ENCODE assay signal across 20 cellular contexts in genomic region chr6:139713911-139714527, GRCh38.
DNase-seq lines count a peak whose midpoint lies in the region; ATAC-seq, FAIRE-seq and TF ChIP-seq lines count a peak whose summit lies in the region.
"Had no signal": no experiment of that assay in that cellular context is flagged by ENCODE, and none has a peak within 500 bp of the region (broad histone marks: within the 10 kb centered on the region; RNA-seq: fewer than 3 reads in every experiment).

No MANE protein-coding gene starts in this region.

- H3K9me3 ChIP-seq in A549 (no peaks in the 10 kb centered on the region), keratinocyte (ENCODE audit: control insufficient read depth, low read depth, low read length) (no peaks in the 10 kb centered on the region)

- no peak overlapping the region for H3K4me3 ChIP-seq in A549
- no peak overlapping the region for H3K4me3 ChIP-seq in keratinocyte (ENCODE audit: control insufficient read depth in 2 of 3, extremely low read depth in 1 of 3, insufficient read depth in 2 of 3, low read depth in 1 of 3, low read length in 3 of 3)
- no peak overlapping the region for H3K4me3 ChIP-seq in coronary artery

- TF ChIP-seq CTCF in A549 (IDR thresholded peaks at IDR 0.05) (no peak), HFFc6 (IDR thresholded peaks at IDR 0.05) (no peak), keratinocyte (optimal IDR thresholded peaks at IDR 0.05 in 1 of 3, IDR thresholded peaks at IDR 0.05 in 1 of 3, conservative IDR thresholded peaks at IDR 0.05 in 1 of 3; ENCODE audit: extremely low read depth in 1 of 3, insufficient read depth in 2 of 3, low read length in 3 of 3) (no peak), coronary artery (IDR thresholded peaks at IDR 0.05) (no peak)

- H3K79me2 ChIP-seq in keratinocyte (ENCODE audit: control insufficient read depth, insufficient read depth, low read length): no peaks in the 10 kb centered on the region

- CTCF ChIA-PET in A549 (lab: Yijun Ruan, JAX): no interaction called here

- no peak overlapping the region for H3K27ac ChIP-seq in A549
- no peak overlapping the region for H3K27ac ChIP-seq in keratinocyte (ENCODE audit: control insufficient read depth, insufficient read depth, low read length)
- H3K27ac ChIP-seq in coronary artery: no peak overlapping the region

- H3K27me3 Mint-ChIP-seq in HFFc6 (ENCODE audit: insufficient read depth): no peaks in the 10 kb centered on the region
- H3K27me3 Mint-ChIP-seq: effector memory CD8-positive, alpha-beta T cell; type B pancreatic cell had no signal

- H3K27ac Mint-ChIP-seq in HFFc6: peak overlapping the region; percentile 6; the same call in 1 of the 2 replicates
- H3K27ac Mint-ChIP-seq: activated T-helper 2 cell treated with anti-CD3 and anti-CD28 coated beads, Interferon-gamma antibody, Interleukin-2, Interleukin-4, amounts not matched to agents 10 μg/mL and 5 μg/mL and 100 μg/mL, durations not matched to agents 14 hours and 24 hours and 36 hours; effector memory CD8-positive, alpha-beta T cell; stimulated activated naive CD8-positive, alpha-beta T cell treated with anti-CD3 and anti-CD28 coated beads, Interleukin-15, Interleukin-2, amounts not matched to agents 100 ng/mL and 50 ng/mL, for 24 hours; type B pancreatic cell had no signal

- dilution Hi-C loops in keratinocyte (cut with MboI; ENCODE audit: extremely low pct_ligation_motif_present, low sequenced_read_pairs): no loop called here

- H3K4me1 ChIP-seq in A549 (peaks cover 17% of the 10 kb centered on the region; the same call in 2 of the 3 replicates), keratinocyte (ENCODE audit: control insufficient read depth, extremely low read depth, insufficient read depth, low read length) (peaks cover 22% of the 10 kb centered on the region)

- DNase-seq in A549 (ENCODE audit: low read depth in 1 of 2, low spot score in 1 of 2) (peak in 1 of 2 experiments; percentile 9), HFFc6 (no peak), astrocyte of the hippocampus (ENCODE audit: low read depth, low spot score) (peak; percentile 7), keratinocyte (ENCODE audit: low read depth, low spot score) (no peak), coronary artery (ENCODE audit: low spot score) (no peak)
- DNase-seq: 8988T; activated CD4-positive, alpha-beta T cell treated with anti-CD3 and anti-CD28 coated beads for 4 hours; effector memory CD8-positive, alpha-beta T cell; NCI-H1105 treated with DMSO at 0.1 percent for 48 hours; NCI-H510A treated with DMSO at 0.1 percent for 48 hours; stimulated activated CD4-positive, alpha-beta T cell treated with anti-CD3 and anti-CD28 coated beads, Interleukin-2, amount 100 ng/mL, for 24 hours had no signal

- ATAC-seq in A549 (no peak), GM21786 (IDR thresholded peaks at IDR 0.05; ENCODE audit: unreplicated experiment) (no peak), HG03095 (IDR thresholded peaks at IDR 0.05; ENCODE audit: unreplicated experiment) (no peak), GM21723 (IDR thresholded peaks at IDR 0.05; ENCODE audit: unreplicated experiment) (no peak)
- ATAC-seq: effector memory CD8-positive, alpha-beta T cell had no signal

- WGBS in A549 (ENCODE audit: missing lambda C conversion rate): 88% methylated on average over 5 of the region's 5 CpGs

- H3K36me3 Mint-ChIP-seq in HFFc6 (ENCODE audit: low read depth): no peaks in the 10 kb centered on the region
- H3K36me3 Mint-ChIP-seq: type B pancreatic cell had no signal

- TF ChIP-seq EP300 in A549 (IDR thresholded peaks at IDR 0.05): no peak

- no peak for FAIRE-seq in A549 (lab: Jason Lieb, UNC)
- FAIRE-seq in keratinocyte (lab: Jason Lieb, UNC): peak; percentile 32
- FAIRE-seq: D721Med, islet of Langerhans, TTC549 had no signal

- no peaks in the 10 kb centered on the region for H3K9me1 ChIP-seq in keratinocyte (ENCODE audit: control insufficient read depth, extremely low read depth, insufficient read depth, low read length)

- no peak overlapping the region for H3K4me3 Mint-ChIP-seq in HFFc6
- H3K4me3 Mint-ChIP-seq: effector memory CD8-positive, alpha-beta T cell; stimulated activated naive CD8-positive, alpha-beta T cell treated with anti-CD3 and anti-CD28 coated beads, Interleukin-15, Interleukin-2, amounts not matched to agents 100 ng/mL and 50 ng/mL, for 24 hours; type B pancreatic cell had no signal

- no peak for TF ChIP-seq POLR2A in A549 (IDR thresholded peaks at IDR 0.05; ENCODE audit: low read length)

- H2AFZ ChIP-seq in keratinocyte (ENCODE audit: control insufficient read depth, low read length): no peak overlapping the region

- no peaks in the 10 kb centered on the region for H4K20me1 ChIP-seq in keratinocyte (ENCODE audit: control insufficient read depth, extremely low read depth, insufficient read depth, low read length)

- peaks cover 53% of the 10 kb centered on the region for H3K4me1 Mint-ChIP-seq in HFFc6 (ENCODE audit: low read depth)

- H3K9ac ChIP-seq in keratinocyte (ENCODE audit: control insufficient read depth, extremely low read depth, insufficient read depth, low read length): no peak overlapping the region

- H3K27me3 ChIP-seq in keratinocyte (ENCODE audit: control insufficient read depth, extremely low read depth, insufficient read depth, low read length): no peaks in the 10 kb centered on the region

- H3K9me3 Mint-ChIP-seq in HFFc6: no peaks in the 10 kb centered on the region
- H3K9me3 Mint-ChIP-seq: activated T-helper 2 cell treated with anti-CD3 and anti-CD28 coated beads, Interferon-gamma antibody, Interleukin-2, Interleukin-4, amounts not matched to agents 10 μg/mL and 5 μg/mL and 100 μg/mL, durations not matched to agents 14 hours and 24 hours and 36 hours; effector memory CD8-positive, alpha-beta T cell; stimulated activated naive CD8-positive, alpha-beta T cell treated with anti-CD3 and anti-CD28 coated beads, Interleukin-15, Interleukin-2, amounts not matched to agents 100 ng/mL and 50 ng/mL, for 24 hours had no signal

- H3K36me3 ChIP-seq in keratinocyte (ENCODE audit: control insufficient read depth in 2 of 2, extremely low read depth in 1 of 2, insufficient read depth in 2 of 2, low read length in 2 of 2): no peaks in the 10 kb centered on the region

- no peak for TF ChIP-seq RAD21 in A549 (conservative IDR thresholded peaks at IDR 0.05 in 1 of 2, IDR thresholded peaks at IDR 0.05 in 1 of 2)

- POLR2A ChIA-PET in A549 (lab: Yijun Ruan, JAX): no interaction called here

- H3K4me2 ChIP-seq in A549: no peak overlapping the region
- no peak overlapping the region for H3K4me2 ChIP-seq in keratinocyte (ENCODE audit: control insufficient read depth, extremely low read depth, insufficient read depth, low read depth, low read length)

TF ChIP-seq in A549, 52 proteins besides CTCF, POLR2A, EP300 and RAD21:
- TF ChIP-seq NPAS2 (CRISPR knock-in tag; IDR thresholded peaks at IDR 0.05; ENCODE audit: borderline replicate concordance) (no peak), ESRRA (IDR thresholded peaks at IDR 0.05; ENCODE audit: borderline replicate concordance, low read length) (no peak), CEBPB (IDR thresholded peaks at IDR 0.05) (peak; percentile 22 to 53; a peak in 2 of 4 replicates)
TF ChIP-seq in A549: peak in this region for 1.
